ENCODE assay signal across 31 cellular contexts in the genomic region with DNA sequence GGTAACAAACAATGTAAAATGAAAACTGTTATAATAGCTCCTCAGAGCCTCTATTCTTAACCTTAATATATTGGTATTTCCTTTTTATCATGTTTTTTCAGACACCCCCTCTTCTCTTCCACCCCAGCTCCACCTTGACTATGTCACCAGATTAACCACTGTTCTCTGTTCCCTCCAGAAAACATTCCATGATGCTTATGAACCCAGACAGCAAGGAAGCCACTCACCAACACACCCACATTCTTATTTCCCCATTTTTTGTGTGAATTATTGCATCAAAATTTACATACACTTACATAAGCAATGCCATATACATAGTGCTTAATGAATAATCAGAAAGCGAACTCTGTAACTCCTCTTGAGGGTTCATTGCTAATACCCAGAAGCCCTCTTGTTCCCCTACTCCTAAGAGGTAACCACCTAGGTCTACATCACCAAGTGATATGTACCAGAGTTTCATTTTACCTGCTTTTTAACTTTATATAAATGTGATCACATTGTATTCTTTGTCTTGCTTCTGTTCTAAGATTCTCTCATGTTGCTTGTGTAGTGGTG.
"Had no signal": no experiment of that assay in that cellular context is flagged by ENCODE, and none has a peak within 500 bp of the region (broad histone marks: within the 10 kb centered on the region; RNA-seq: fewer than 3 reads in every experiment).

No MANE protein-coding gene starts in this region.

- H3K4me1 Mint-ChIP-seq: activated CD8-positive, alpha-beta memory T cell treated with anti-CD3 and anti-CD28 coated beads, Interleukin-2, amount 10 ng/mL, durations not matched to agents 7 days and 5 days; neural progenitor cell; WTC11 had no signal

- DNase-seq: activated CD4-positive, alpha-beta T cell treated with anti-CD3 and anti-CD28 coated beads for 1 hour; activated CD4-positive, alpha-beta T cell treated with anti-CD3 and anti-CD28 coated beads, Interleukin-2, amount 50 U/mL, for 1 hour; activated CD8-positive, alpha-beta memory T cell treated with anti-CD3 and anti-CD28 coated beads, Interleukin-2, amount 10 ng/mL, durations not matched to agents 7 days and 5 days; activated CD8-positive, alpha-beta T cell treated with anti-CD3 and anti-CD28 coated beads, Interleukin-2, amount 10 ng/mL, durations not matched to agents 7 days and 5 days; activated naive CD4-positive, alpha-beta T cell; activated T-cell treated with anti-CD3 and anti-CD28 coated beads, Interleukin-2, amount 50 U/mL, for 48 hours; amniotic stem cell; central memory CD4-positive, alpha-beta T cell; esophagus squamous epithelium; foreskin melanocyte; heart right ventricle; left ventricle myocardium inferior; mesendoderm; natural killer cell; occipital lobe; psoas muscle; sigmoid colon; small intestine; stimulated activated CD4-positive, alpha-beta T cell treated with anti-CD3 and anti-CD28 coated beads, Interleukin-1b, Interleukin-23, amount 100 ng/mL, for 48 hours; stimulated activated CD4-positive, alpha-beta T cell treated with anti-CD3 and anti-CD28 coated beads, Interleukin-4, amount 100 ng/mL, for 4 hours; stimulated activated naive CD4-positive, alpha-beta T cell treated with Interleukin-2 at 50 U/mL for 16 hours; T-helper 2 cell; upper lobe of left lung had no signal

- H3K9me3 Mint-ChIP-seq: natural killer cell had no signal

- H3K4me3 Mint-ChIP-seq: activated CD8-positive, alpha-beta memory T cell treated with anti-CD3 and anti-CD28 coated beads, Interleukin-2, amount 10 ng/mL, durations not matched to agents 7 days and 5 days; activated CD8-positive, alpha-beta T cell treated with anti-CD3 and anti-CD28 coated beads, Interleukin-2, amount 10 ng/mL, durations not matched to agents 7 days and 5 days; activated naive CD8-positive, alpha-beta T cell; natural killer cell; neural progenitor cell; WTC11 had no signal

- H3K27ac Mint-ChIP-seq: activated CD8-positive, alpha-beta memory T cell treated with anti-CD3 and anti-CD28 coated beads, Interleukin-2, amount 10 ng/mL, durations not matched to agents 7 days and 5 days; activated CD8-positive, alpha-beta T cell treated with anti-CD3 and anti-CD28 coated beads, Interleukin-2, amount 10 ng/mL, durations not matched to agents 7 days and 5 days; activated naive CD8-positive, alpha-beta T cell; neural progenitor cell; WTC11 had no signal

- H3K4me1 ChIP-seq: esophagus squamous epithelium, heart right ventricle, left ventricle myocardium inferior, neural progenitor cell, parathyroid adenoma, psoas muscle, sigmoid colon, upper lobe of left lung had no signal

- H3K36me3 ChIP-seq: esophagus squamous epithelium, heart right ventricle, left ventricle myocardium inferior, neural progenitor cell, sigmoid colon, thoracic aorta, upper lobe of left lung had no signal

- H3K9me3 ChIP-seq: esophagus squamous epithelium, left ventricle myocardium inferior, psoas muscle, sigmoid colon, thoracic aorta, upper lobe of left lung had no signal

- H3K27ac ChIP-seq: esophagus squamous epithelium, heart right ventricle, left ventricle myocardium inferior, neural progenitor cell, parathyroid adenoma, psoas muscle, sigmoid colon, thoracic aorta, upper lobe of left lung had no signal

- H3K27me3 ChIP-seq: esophagus squamous epithelium, heart right ventricle, neural progenitor cell, sigmoid colon, upper lobe of left lung had no signal

- H3K36me3 Mint-ChIP-seq: activated CD8-positive, alpha-beta memory T cell treated with anti-CD3 and anti-CD28 coated beads, Interleukin-2, amount 10 ng/mL, durations not matched to agents 7 days and 5 days; activated naive CD8-positive, alpha-beta T cell; natural killer cell; neural progenitor cell; WTC11 had no signal

- FAIRE-seq: endothelial cell of umbilical vein, islet of Langerhans, small intestine had no signal

- H3K4me3 ChIP-seq: esophagus squamous epithelium, heart right ventricle, left ventricle myocardium inferior, lung, neural progenitor cell, psoas muscle, sigmoid colon, thoracic aorta, upper lobe of left lung had no signal

- ATAC-seq: activated CD8-positive, alpha-beta memory T cell treated with anti-CD3 and anti-CD28 coated beads, Interleukin-2, amount 10 ng/mL, durations not matched to agents 7 days and 5 days; activated CD8-positive, alpha-beta T cell treated with anti-CD3 and anti-CD28 coated beads, Interleukin-2, amount 10 ng/mL, durations not matched to agents 7 days and 5 days; heart right ventricle; natural killer cell; psoas muscle; WTC11 had no signal
